ENCODE assay signal across 35 cellular contexts in genomic region chr4:126109836-126110235, GRCh38.
"Had no signal": no experiment of that assay in that cellular context is flagged by ENCODE, and none has a peak within 500 bp of the region (broad histone marks: within the 10 kb centered on the region; RNA-seq: fewer than 3 reads in every experiment).

No MANE protein-coding gene starts in this region.

- H3K36me3 ChIP-seq: MG63 had no signal

- H3K27me3 ChIP-seq: MG63 had no signal

- H3K4me3 ChIP-seq: MG63 had no signal

- DNase-seq: Kasumi-1, MG63, MM.1S, MV-4-11, NCI-H1048, NCI-H1092, NCI-H1092 treated with DMSO at 0.1 percent for 48 hours, NCI-H1105, NCI-H1105 treated with DMSO at 0.1 percent for 48 hours, NCI-H1417, NCI-H1417 treated with DMSO at 0.1 percent for 48 hours, NCI-H1436, NCI-H1436 treated with DMSO at 0.1 percent for 48 hours, NCI-H146, NCI-H1694, NCI-H1694 treated with DMSO at 0.1 percent for 48 hours, NCI-H187, NCI-H187 treated with DMSO at 0.1 percent for 48 hours, NCI-H1930, NCI-H2029, NCI-H2029 treated with DMSO at 0.1 percent for 48 hours, NCI-H2081, NCI-H2081 treated with DMSO at 0.1 percent for 48 hours, NCI-H2107, NCI-H2171, NCI-H2171 treated with DMSO at 0.1 percent for 48 hours, NCI-H2227 treated with DMSO at 0.1 percent for 48 hours, NCI-H226, NCI-H345, NCI-H446, NCI-H446 treated with DMSO at 0.1 percent for 48 hours, NCI-H510A, NCI-H510A treated with DMSO at 0.1 percent for 48 hours, NCI-H524, NCI-H524 treated with DMSO at 0.1 percent for 48 hours had no signal
